9 cellular contexts compared by ENCODE assay signal in the genomic region with DNA sequence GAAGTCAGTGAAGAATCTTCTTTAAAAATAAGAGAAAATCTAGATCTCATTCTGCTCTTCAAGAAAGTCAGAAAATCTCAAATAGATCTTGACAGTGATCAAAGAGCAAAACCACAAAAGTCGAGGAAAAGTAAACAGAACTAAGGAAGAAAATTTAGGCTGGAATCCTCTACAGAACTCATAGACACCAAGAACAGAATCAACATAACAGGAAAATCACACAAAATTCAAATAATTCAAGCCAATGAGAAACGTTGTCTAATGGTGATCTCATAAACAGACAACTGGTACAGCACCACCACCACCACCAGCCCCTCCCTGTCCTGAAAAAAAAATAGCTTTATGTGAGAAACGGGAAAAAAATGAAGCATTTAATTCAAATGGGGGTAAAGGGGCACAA. TPM values are rescaled to one million over a fixed set of nuclear protein-coding genes. Genes with fewer than 3 reads are reported as not detected.
DNase-seq lines count a peak whose midpoint lies in the region; ATAC-seq and TF ChIP-seq lines count a peak whose summit lies in the region.
"Had no signal": no experiment of that assay in that cellular context is flagged by ENCODE, and none has a peak within 500 bp of the region (broad histone marks: within the 10 kb centered on the region; RNA-seq: fewer than 3 reads in every experiment).

No MANE protein-coding gene starts in this region.

- H3K27me3 ChIP-seq in CD8-positive, alpha-beta memory T cell (ENCODE audit: insufficient read depth, low read length, poor library complexity, severe bottlenecking), result no peaks in the 10 kb centered on the region

- POLR2A ChIA-PET in CD8-positive, alpha-beta memory T cell (lab: Charles Lee), result no interaction called here

- H3K27me3 Mint-ChIP-seq in CD8-positive, alpha-beta memory T cell, result no peaks in the 10 kb centered on the region
- H3K27me3 Mint-ChIP-seq in IgD-negative memory B cell, result no peaks in the 10 kb centered on the region
- H3K27me3 Mint-ChIP-seq in central memory CD8-positive, alpha-beta T cell, result no peaks in the 10 kb centered on the region
- no peaks in the 10 kb centered on the region for H3K27me3 Mint-ChIP-seq in natural killer cell (ENCODE audit: low read depth in 2 of 2)

- H3K4me3 Mint-ChIP-seq in CD8-positive, alpha-beta memory T cell, result peak overlapping the region; percentile 41 to 84 (median 61)
- H3K4me3 Mint-ChIP-seq in IgD-negative memory B cell (peak overlapping the region; percentile 69 to 92 (median 74)), natural killer cell (peak overlapping the region; percentile 66)
- peak overlapping the region; percentile 52 for H3K4me3 Mint-ChIP-seq in central memory CD8-positive, alpha-beta T cell

- intact Hi-C loops in natural killer cell (cut with micrococcal nuclease), result loop anchor here (10.0 kb wide), 1 partner anchor 164 kb away; no protein-coding TSS in a partner anchor
- intact Hi-C loops in head of caudate nucleus (cut with DNase I), result no loop called here

- peaks cover 0 to 10% (median 3%) of the 10 kb centered on the region in 3 donors for H3K36me3 Mint-ChIP-seq in CD8-positive, alpha-beta memory T cell
- H3K36me3 Mint-ChIP-seq in IgD-negative memory B cell (peaks cover 7% of the 10 kb centered on the region), natural killer cell (no peaks in the 10 kb centered on the region)
- H3K36me3 Mint-ChIP-seq in central memory CD8-positive, alpha-beta T cell (ENCODE audit: insufficient read depth), result peaks cover 8% of the 10 kb centered on the region

- DNase-seq in CD8-positive, alpha-beta memory T cell, result no peak
- no peak for DNase-seq in central memory CD8-positive, alpha-beta T cell (ENCODE audit: low spot score in 2 of 2)
- DNase-seq in natural killer cell (no peak), NCI-H146 (lab: John Stamatoyannopoulos, UW) (no peak), AG20443 (ENCODE audit: low spot score) (no peak), head of caudate nucleus (no peak)
- DNase-seq: NCI-H226 had no signal

- H3K27ac ChIP-seq in CD8-positive, alpha-beta memory T cell (ENCODE audit: low read depth, low read length), result peak overlapping the region; percentile 38

- H3K4me3 ChIP-seq in CD8-positive, alpha-beta memory T cell (ENCODE audit: low read length), result no peak overlapping the region

- no peaks in the 10 kb centered on the region for H3K9me3 Mint-ChIP-seq in CD8-positive, alpha-beta memory T cell
- H3K9me3 Mint-ChIP-seq in IgD-negative memory B cell, result no peaks in the 10 kb centered on the region
- no peaks in the 10 kb centered on the region for H3K9me3 Mint-ChIP-seq in central memory CD8-positive, alpha-beta T cell
- H3K9me3 Mint-ChIP-seq in natural killer cell, result no peaks in the 10 kb centered on the region

- H3K9me3 ChIP-seq in CD8-positive, alpha-beta memory T cell (ENCODE audit: low read length), result no peaks in the 10 kb centered on the region

- H3K36me3 ChIP-seq in CD8-positive, alpha-beta memory T cell (ENCODE audit: insufficient read depth, low read length), result no peaks in the 10 kb centered on the region

- CTCF ChIA-PET in CD8-positive, alpha-beta memory T cell (lab: Charles Lee), result interaction anchor here (0.9 kb wide), 1 partner anchor 58 kb away, joined by 3 read pairs; no protein-coding TSS in a partner anchor

- ATAC-seq in central memory CD8-positive, alpha-beta T cell (replicated peaks; ENCODE audit: extremely low read depth, poor library complexity, severe bottlenecking), result no peak
- ATAC-seq in natural killer cell, result no peak
- ATAC-seq in GM21360 (IDR thresholded peaks at IDR 0.05; ENCODE audit: unreplicated experiment), result no peak

- peak overlapping the region; percentile 1 to 81 (median 32) for H3K27ac Mint-ChIP-seq in CD8-positive, alpha-beta memory T cell
- H3K27ac Mint-ChIP-seq in IgD-negative memory B cell, result peak overlapping the region in 2 of 3 donors; percentile 34 to 91
- H3K27ac Mint-ChIP-seq in central memory CD8-positive, alpha-beta T cell (ENCODE audit: low read depth), result no peak overlapping the region
- H3K27ac Mint-ChIP-seq in natural killer cell, result peak overlapping the region; percentile 84 to 86

- no peak for TF ChIP-seq CTCF in natural killer cell (IDR thresholded peaks at IDR 0.05)

- peaks cover 59% of the 10 kb centered on the region for H3K4me1 ChIP-seq in CD8-positive, alpha-beta memory T cell (ENCODE audit: insufficient read depth, low read length)

- H3K4me1 Mint-ChIP-seq in CD8-positive, alpha-beta memory T cell, result peaks cover 92 to 99% (median 93%) of the 10 kb centered on the region in 3 donors
- H3K4me1 Mint-ChIP-seq in IgD-negative memory B cell (peaks cover 56 to 78% (median 63%) of the 10 kb centered on the region in 3 donors), natural killer cell (peaks cover 88 to 94% of the 10 kb centered on the region in 2 donors)
- H3K4me1 Mint-ChIP-seq in central memory CD8-positive, alpha-beta T cell, result peaks cover 90% of the 10 kb centered on the region

RNA-seq across cellular contexts. Expression of a gene that starts 6.9 kb away (rescaled TPM):
- total RNA-seq in CD8-positive, alpha-beta memory T cell, result 10 to 100 TPM; 75.5 to 82.1 TPM
- polyA plus RNA-seq in CD8-positive, alpha-beta memory T cell, result 342 TPM
- polyA plus RNA-seq in IgD-negative memory B cell, result 394 TPM
- 100 to 1,000 TPM; 175 to 280 (median 202) TPM for total RNA-seq in natural killer cell
